In genomic region chr20:24686156-24686555, GRCh38 we compare ENCODE assay signal across 11 cellular contexts.
DNase-seq lines count a peak whose midpoint lies in the region; ATAC-seq and TF ChIP-seq lines count a peak whose summit lies in the region.
"Had no signal": no experiment of that assay in that cellular context is flagged by ENCODE, and none has a peak within 500 bp of the region (broad histone marks: within the 10 kb centered on the region; RNA-seq: fewer than 3 reads in every experiment).

No MANE protein-coding gene starts in this region.

- peaks cover 8% of the 10 kb centered on the region for H3K9me3 Mint-ChIP-seq in neural progenitor cell

- no peak overlapping the region for H3K4me2 ChIP-seq in neural progenitor cell

- H4K20me1 ChIP-seq in neural progenitor cell (ENCODE audit: low read depth) = no peaks in the 10 kb centered on the region

- H3K79me2 ChIP-seq in neural progenitor cell (ENCODE audit: low read depth) = no peaks in the 10 kb centered on the region

- H2AFZ ChIP-seq in neural progenitor cell (replicated peaks) = no peak overlapping the region

- intact Hi-C loops in upper lobe of right lung (cut with DNase I) = no loop called here

- TF ChIP-seq CTCF in coronary artery (IDR thresholded peaks at IDR 0.05) (no peak), neural progenitor cell (IDR thresholded peaks at IDR 0.05) (no peak), upper lobe of right lung (IDR thresholded peaks at IDR 0.05) (no peak)

- H3K4me1 ChIP-seq in neural progenitor cell = no peaks in the 10 kb centered on the region
- no peaks in the 10 kb centered on the region for H3K4me1 ChIP-seq in upper lobe of right lung
- H3K4me1 ChIP-seq: HAP-1 had no signal

- H3K4me3 ChIP-seq in coronary artery (no peak overlapping the region), neural progenitor cell (no peak overlapping the region), upper lobe of right lung (no peak overlapping the region)
- H3K4me3 ChIP-seq: HAP-1 had no signal

- peak; percentile 19 for DNase-seq in activated effector memory CD4-positive, alpha-beta T cell treated with anti-CD3 and anti-CD28 coated beads, Interleukin-2, amount 50 U/mL, for 16 hours
- DNase-seq in activated effector memory CD4-positive, alpha-beta T cell treated with Interleukin-2 at 50 U/mL for 16 hours = no peak
- peak; percentile 68 for DNase-seq in coronary artery (ENCODE audit: low spot score)
- DNase-seq in neural progenitor cell (ENCODE audit: low spot score) = no peak
- peak; percentile 21 for DNase-seq in upper lobe of right lung
- no peak for DNase-seq in NCI-H774 (lab: John Stamatoyannopoulos, UW)
- no peak for DNase-seq in DMS53 (lab: John Stamatoyannopoulos, UW)
- DNase-seq in T-helper 2 cell = no peak
- DNase-seq: CD4-positive, CD25-positive, alpha-beta regulatory T cell had no signal

- H3K27me3 ChIP-seq in neural progenitor cell (no peaks in the 10 kb centered on the region), upper lobe of right lung (no peaks in the 10 kb centered on the region)

- H3K36me3 ChIP-seq in neural progenitor cell (no peaks in the 10 kb centered on the region), upper lobe of right lung (no peaks in the 10 kb centered on the region)
- H3K36me3 ChIP-seq: HAP-1 had no signal

- H3F3A ChIP-seq in neural progenitor cell (ENCODE audit: low read depth) = no peaks in the 10 kb centered on the region

- H3K27ac ChIP-seq in coronary artery (no peak overlapping the region), neural progenitor cell (no peak overlapping the region), upper lobe of right lung (no peak overlapping the region)
- H3K27ac ChIP-seq: 22Rv1 had no signal

- H3K4me1 Mint-ChIP-seq in neural progenitor cell = no peaks in the 10 kb centered on the region
- H3K4me1 Mint-ChIP-seq: CD4-positive, CD25-positive, alpha-beta regulatory T cell had no signal

- ATAC-seq in upper lobe of right lung = no peak

- peak overlapping the region; percentile 80 for H3K27ac Mint-ChIP-seq in neural progenitor cell
- H3K27ac Mint-ChIP-seq: CD4-positive, CD25-positive, alpha-beta regulatory T cell had no signal

- no peaks in the 10 kb centered on the region for H3K36me3 Mint-ChIP-seq in neural progenitor cell
- H3K36me3 Mint-ChIP-seq: CD4-positive, CD25-positive, alpha-beta regulatory T cell had no signal

- peaks cover 4% of the 10 kb centered on the region for H3K27me3 Mint-ChIP-seq in neural progenitor cell (ENCODE audit: insufficient read depth, low read depth)

- H3K9me3 ChIP-seq in neural progenitor cell (ENCODE audit: low read depth) = no peaks in the 10 kb centered on the region
- no peaks in the 10 kb centered on the region for H3K9me3 ChIP-seq in upper lobe of right lung
- H3K9me3 ChIP-seq: HAP-1 had no signal

- H3K4me3 Mint-ChIP-seq in neural progenitor cell = no peak overlapping the region
- H3K4me3 Mint-ChIP-seq: CD4-positive, CD25-positive, alpha-beta regulatory T cell had no signal

- no peak overlapping the region for H3K9ac ChIP-seq in neural progenitor cell

Comparison
In these comparisons a context has a peak if more than half of its experiments do, and no peak if none do; other contexts are left out.
1. DNase-seq: peak in activated effector memory CD4-positive, alpha-beta T cell treated with anti-CD3 and anti-CD28 coated beads, Interleukin-2, amount 50 U/mL, for 16 hours (single experiment), coronary artery (single experiment) and upper lobe of right lung (single experiment); none in activated effector memory CD4-positive, alpha-beta T cell treated with Interleukin-2 at 50 U/mL for 16 hours (single experiment), neural progenitor cell (single experiment), NCI-H774 (single experiment), DMS53 (single experiment) and T-helper 2 cell (0 of 5).